ENCODE assay signal across 22 cellular contexts in genomic region chr14:74686324-74686723, GRCh38.
"Had no signal": no experiment of that assay in that cellular context is flagged by ENCODE, and none has a peak within 500 bp of the region (broad histone marks: within the 10 kb centered on the region; RNA-seq: fewer than 3 reads in every experiment).

No MANE protein-coding gene starts in this region.

- H3K27ac Mint-ChIP-seq: activated naive CD4-positive, alpha-beta T cell treated with anti-CD3 and anti-CD28 coated beads, Interleukin-2, amount 50 U/mL, for 72 hours; activated T-cell treated with anti-CD3 and anti-CD28 coated beads, Interleukin-2, amount 50 U/mL, for 24 hours; endodermal cell; memory B cell; natural killer cell treated with Interleukin-12 subunit alpha and Interleukin-12 subunit beta and Interleukin-15 and Interleukin-18, amount 100 ng/mL, for 72 hours; stimulated activated naive CD8-positive, alpha-beta T cell treated with anti-CD3 and anti-CD28 coated beads, Interleukin-15, Interleukin-2, amounts not matched to agents 100 ng/mL and 50 ng/mL, for 24 hours had no signal

- H3K4me3 ChIP-seq: esophagus muscularis mucosa, psoas muscle, thoracic aorta had no signal

- H3K4me1 Mint-ChIP-seq: brain had no signal

- H3K4me3 Mint-ChIP-seq: activated T-cell treated with anti-CD3 and anti-CD28 coated beads, Interleukin-2, amount 50 U/mL, for 24 hours; brain; endodermal cell; memory B cell; natural killer cell treated with Interleukin-12 subunit alpha and Interleukin-12 subunit beta and Interleukin-15 and Interleukin-18, amount 100 ng/mL, for 72 hours; stimulated activated naive CD8-positive, alpha-beta T cell treated with anti-CD3 and anti-CD28 coated beads, Interleukin-15, Interleukin-2, amounts not matched to agents 100 ng/mL and 50 ng/mL, for 24 hours had no signal

- H3K27ac ChIP-seq: esophagus muscularis mucosa, psoas muscle, thoracic aorta had no signal

- DNase-seq: activated CD4-positive, alpha-beta T cell treated with anti-CD3 and anti-CD28 coated beads, Interleukin-2, amount 50 U/mL, for 1 hour; activated effector memory CD4-positive, alpha-beta T cell treated with anti-CD3 and anti-CD28 coated beads, Interleukin-2, amount 50 U/mL, for 16 hours; activated T-cell treated with anti-CD3 and anti-CD28 coated beads, Interleukin-2, amount 50 U/mL, for 24 hours; amygdala; cerebellar nuclear complex; dermis blood vessel endothelial cell; endodermal cell; foreskin fibroblast; head of caudate nucleus; occipital lobe; psoas muscle; stimulated activated CD4-positive, alpha-beta T cell treated with anti-CD3 and anti-CD28 coated beads, Interleukin-4, amount 100 ng/mL, for 1 hour; stimulated activated CD8-positive, alpha-beta memory T cell treated with anti-CD3 and anti-CD28 coated beads, Interleukin-4, amount 100 ng/mL, for 48 hours; T-helper 1 cell had no signal

- H3K27me3 Mint-ChIP-seq: activated T-cell treated with anti-CD3 and anti-CD28 coated beads, Interleukin-2, amount 50 U/mL, for 24 hours; brain; memory B cell; natural killer cell treated with Interleukin-12 subunit alpha and Interleukin-12 subunit beta and Interleukin-15 and Interleukin-18, amount 100 ng/mL, for 72 hours; stimulated activated naive CD8-positive, alpha-beta T cell treated with anti-CD3 and anti-CD28 coated beads, Interleukin-15, Interleukin-2, amounts not matched to agents 100 ng/mL and 50 ng/mL, for 24 hours had no signal

- H3K27me3 ChIP-seq: esophagus muscularis mucosa had no signal

- ATAC-seq: activated naive CD4-positive, alpha-beta T cell treated with anti-CD3 and anti-CD28 coated beads, Interleukin-2, amount 50 U/mL, for 72 hours; left lobe of liver; natural killer cell treated with Interleukin-12 subunit alpha and Interleukin-12 subunit beta and Interleukin-15 and Interleukin-18, amount 100 ng/mL, for 72 hours; psoas muscle had no signal

- H3K9me3 Mint-ChIP-seq: activated naive CD4-positive, alpha-beta T cell treated with anti-CD3 and anti-CD28 coated beads, Interleukin-2, amount 50 U/mL, for 72 hours; activated T-cell treated with anti-CD3 and anti-CD28 coated beads, Interleukin-2, amount 50 U/mL, for 24 hours; brain; endodermal cell; memory B cell; natural killer cell treated with Interleukin-12 subunit alpha and Interleukin-12 subunit beta and Interleukin-15 and Interleukin-18, amount 100 ng/mL, for 72 hours; stimulated activated naive CD8-positive, alpha-beta T cell treated with anti-CD3 and anti-CD28 coated beads, Interleukin-15, Interleukin-2, amounts not matched to agents 100 ng/mL and 50 ng/mL, for 24 hours had no signal

- H3K9me3 ChIP-seq: esophagus muscularis mucosa, psoas muscle, thoracic aorta had no signal
